Comparison of ENCODE assay signal across 9 cellular contexts in the genomic region with DNA sequence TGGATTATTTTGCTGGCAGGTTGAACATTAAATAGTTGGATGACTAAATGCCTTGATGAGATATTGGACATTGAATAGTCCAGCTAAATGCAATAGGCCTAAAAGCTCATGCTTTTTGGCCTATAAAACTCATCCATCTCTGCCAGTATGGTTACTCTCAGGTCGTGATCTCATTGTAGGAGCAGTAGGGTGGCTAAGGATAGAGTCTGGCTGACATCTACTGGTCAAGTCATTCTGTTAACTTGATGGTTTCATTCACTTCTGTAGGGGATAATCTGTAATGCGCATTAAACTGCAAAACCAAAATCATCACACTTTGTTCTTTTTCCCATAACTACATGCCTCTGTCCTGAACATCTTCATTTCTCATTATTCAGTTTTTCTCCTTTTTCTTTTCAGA.
DNase-seq lines count a peak whose midpoint lies in the region; ATAC-seq, FAIRE-seq and TF ChIP-seq lines count a peak whose summit lies in the region.
"Had no signal": no experiment of that assay in that cellular context is flagged by ENCODE, and none has a peak within 500 bp of the region (broad histone marks: within the 10 kb centered on the region; RNA-seq: fewer than 3 reads in every experiment).

No MANE protein-coding gene starts in this region.

- peak; percentile 57 for ATAC-seq in GM18868 (IDR thresholded peaks at IDR 0.05; ENCODE audit: unreplicated experiment)
- no peak for ATAC-seq in activated T-cell treated with anti-CD3 and anti-CD28 coated beads, Interleukin-2, amount 50 U/mL, for 4 hours
- no peak for ATAC-seq in HG02610 (IDR thresholded peaks at IDR 0.05; ENCODE audit: unreplicated experiment)

- no peaks in the 10 kb centered on the region for H3K36me3 Mint-ChIP-seq in endothelial cell (ENCODE audit: low read depth, unreplicated experiment)
- no peaks in the 10 kb centered on the region for H3K36me3 Mint-ChIP-seq in activated T-cell treated with anti-CD3 and anti-CD28 coated beads, Interleukin-2, amount 50 U/mL, for 4 hours (ENCODE audit: insufficient read depth)

- H3K4me1 ChIP-seq in small intestine (ENCODE audit: control insufficient read depth in 2 of 2, insufficient read depth in 1 of 2, low read depth in 1 of 2, low read length in 1 of 2): no peaks in the 10 kb centered on the region
- H3K4me1 ChIP-seq in spleen: no peaks in the 10 kb centered on the region
- H3K4me1 ChIP-seq in esophagus squamous epithelium: no peaks in the 10 kb centered on the region

- intact Hi-C loops in spleen (cut with DNase I; ENCODE audit: low total_unique reads) (no loop called here), esophagus squamous epithelium (cut with DNase I) (no loop called here)

- H3K4me3 ChIP-seq in small intestine (ENCODE audit: low read depth in 1 of 2, low read length in 2 of 2) (no peak overlapping the region), spleen (no peak overlapping the region), esophagus squamous epithelium (no peak overlapping the region)

- H3K9me3 ChIP-seq in small intestine (ENCODE audit: control insufficient read depth, low read depth) (no peaks in the 10 kb centered on the region), spleen (no peaks in the 10 kb centered on the region), esophagus squamous epithelium (no peaks in the 10 kb centered on the region)

- no peaks in the 10 kb centered on the region for H3K9me3 Mint-ChIP-seq in endothelial cell (ENCODE audit: unreplicated experiment)
- no peaks in the 10 kb centered on the region for H3K9me3 Mint-ChIP-seq in activated T-cell treated with anti-CD3 and anti-CD28 coated beads, Interleukin-2, amount 50 U/mL, for 4 hours

- no peak for FAIRE-seq in small intestine (lab: Jason Lieb, UNC)
- FAIRE-seq: islet of Langerhans had no signal

- TF ChIP-seq POLR2A in spleen (IDR thresholded peaks at IDR 0.05) (no peak), esophagus squamous epithelium (IDR thresholded peaks at IDR 0.05) (no peak)

- no peaks in the 10 kb centered on the region for H3K27me3 ChIP-seq in small intestine (ENCODE audit: control insufficient read depth in 2 of 2, insufficient read depth in 2 of 2, low read length in 2 of 2)
- H3K27me3 ChIP-seq in spleen (replicated peaks in 1 of 7): no peaks in the 10 kb centered on the region
- no peaks in the 10 kb centered on the region for H3K27me3 ChIP-seq in esophagus squamous epithelium

- no peak overlapping the region for H3K27ac ChIP-seq in small intestine (ENCODE audit: low read depth in 1 of 2, low read length in 1 of 2)
- H3K27ac ChIP-seq in spleen: no peak overlapping the region
- no peak overlapping the region for H3K27ac ChIP-seq in esophagus squamous epithelium

- no peaks in the 10 kb centered on the region for H3K36me3 ChIP-seq in small intestine (ENCODE audit: control insufficient read depth in 2 of 2, insufficient read depth in 2 of 2, low read length in 2 of 2)
- H3K36me3 ChIP-seq in spleen: no peaks in the 10 kb centered on the region
- H3K36me3 ChIP-seq in esophagus squamous epithelium: no peaks in the 10 kb centered on the region

- WGBS in small intestine, 3 donors: 41 to 44% (median 44%) methylated on average over 2 of the region's 2 CpGs
- 43 to 56% (median 47%) methylated on average over 2 of the region's 2 CpGs for WGBS in spleen, 5 donors
- WGBS in esophagus squamous epithelium, 2 donors: 38 to 46% methylated on average over 2 of the region's 2 CpGs

- no peak for TF ChIP-seq CTCF in endothelial cell (IDR thresholded peaks at IDR 0.05; ENCODE audit: unreplicated experiment)
- no peak for TF ChIP-seq CTCF in spleen (IDR thresholded peaks at IDR 0.05 in 8 of 11, conservative IDR thresholded peaks at IDR 0.05 in 3 of 11)
- TF ChIP-seq CTCF in esophagus squamous epithelium (IDR thresholded peaks at IDR 0.05): no peak

- H3K4me3 Mint-ChIP-seq in endothelial cell (ENCODE audit: unreplicated experiment): no peak overlapping the region
- no peak overlapping the region for H3K4me3 Mint-ChIP-seq in activated T-cell treated with anti-CD3 and anti-CD28 coated beads, Interleukin-2, amount 50 U/mL, for 4 hours

- H3K27me3 Mint-ChIP-seq in endothelial cell (ENCODE audit: unreplicated experiment): no peaks in the 10 kb centered on the region
- H3K27me3 Mint-ChIP-seq in activated T-cell treated with anti-CD3 and anti-CD28 coated beads, Interleukin-2, amount 50 U/mL, for 4 hours (ENCODE audit: low read depth): no peaks in the 10 kb centered on the region

- H3K27ac Mint-ChIP-seq in endothelial cell (ENCODE audit: unreplicated experiment): no peak overlapping the region

- DNase-seq in NCI-H748 treated with DMSO at 0.1 percent for 48 hours (lab: John Stamatoyannopoulos, UW) (peak; percentile 0), endothelial cell (ENCODE audit: low spot score) (peak; percentile 7), small intestine (peak; percentile 20), spleen (no peak), esophagus squamous epithelium (lab: John Stamatoyannopoulos, UW) (no peak)
- no peak for DNase-seq in activated T-cell treated with anti-CD3 and anti-CD28 coated beads, Interleukin-2, amount 50 U/mL, for 4 hours

- no peaks in the 10 kb centered on the region for H3K4me1 Mint-ChIP-seq in endothelial cell (ENCODE audit: unreplicated experiment)
- no peaks in the 10 kb centered on the region for H3K4me1 Mint-ChIP-seq in activated T-cell treated with anti-CD3 and anti-CD28 coated beads, Interleukin-2, amount 50 U/mL, for 4 hours (ENCODE audit: low read depth)

Comparison
In these comparisons a context has a peak if more than half of its experiments do, and no peak if none do; other contexts are left out.
1. DNase-seq: peak in NCI-H748 treated with DMSO at 0.1 percent for 48 hours (single experiment), endothelial cell (single experiment) and small intestine (single experiment); none in activated T-cell treated with anti-CD3 and anti-CD28 coated beads, Interleukin-2, amount 50 U/mL, for 4 hours (single experiment), spleen (single experiment) and esophagus squamous epithelium (single experiment).